ENCODE assay signal across 8 cellular contexts in genomic region chr14:59483819-59484610, GRCh38. TPM values are rescaled to one million over a fixed set of nuclear protein-coding genes. Genes with fewer than 3 reads are reported as not detected.
DNase-seq lines count a peak whose midpoint lies in the region; ATAC-seq and TF ChIP-seq lines count a peak whose summit lies in the region.

TSS of gene JKAMP (plus strand) at chr14:59484517. CDS start at chr14:59484590, 73 bp downstream.
TSS of gene L3HYPDH (minus strand) at chr14:59484408. CDS start at chr14:59484316, 92 bp downstream.

- H3K4me2 ChIP-seq in parathyroid adenoma (ENCODE audit: low read length): peak within 1 kb of the TSS; percentile 91

- no peaks in the 10 kb centered on the region for H3K9me3 ChIP-seq in parathyroid adenoma (ENCODE audit: control insufficient read depth, low read length)
- H3K9me3 ChIP-seq in tibial nerve: no peaks in the 10 kb centered on the region

- TF ChIP-seq CTCF in GM12874 (IDR thresholded peaks at IDR 0.05; ENCODE audit: insufficient read depth, low read depth, low read length) (peak; percentile 55), parathyroid adenoma (IDR thresholded peaks at IDR 0.05) (peak; percentile 64), tibial nerve (IDR thresholded peaks at IDR 0.05) (peak; percentile 42 to 83 (median 80))

- WGBS in tibial nerve, 2 donors: 0 to 1% methylated on average over 34 to 47 of the region's 89 CpGs

- no peaks in the 10 kb centered on the region for H3K36me3 ChIP-seq in parathyroid adenoma (ENCODE audit: control insufficient read depth, insufficient read depth, low read length)
- H3K36me3 ChIP-seq in tibial nerve: peaks cover 0 to 6% (median 0%) of the 10 kb centered on the region in 3 donors

- peak within 1 kb of the TSS; percentile 97 for H2AFZ ChIP-seq in parathyroid adenoma

- ATAC-seq in HG02763 (IDR thresholded peaks at IDR 0.05; ENCODE audit: unreplicated experiment) (peak; percentile 89), Right ventricle myocardium inferior (peak; percentile 98)

- TF ChIP-seq POLR2A in tibial nerve (IDR thresholded peaks at IDR 0.05): peak; percentile 56 to 86

- H3K27me3 ChIP-seq in parathyroid adenoma (ENCODE audit: control insufficient read depth, insufficient read depth, low read length): no peaks in the 10 kb centered on the region
- H3K27me3 ChIP-seq in tibial nerve: no peaks in the 10 kb centered on the region

- TF ChIP-seq EP300 in tibial nerve (IDR thresholded peaks at IDR 0.05): peak; percentile 75 to 91

- H3K27ac ChIP-seq in parathyroid adenoma: peak within 1 kb of the TSS; percentile 90
- H3K27ac ChIP-seq in tibial nerve: peak within 1 kb of the TSS; percentile 93 to 97 (median 94)

- peaks cover 13% of the 10 kb centered on the region for H3K4me1 ChIP-seq in parathyroid adenoma
- peaks cover 0 to 66% (median 38%) of the 10 kb centered on the region in 4 donors for H3K4me1 ChIP-seq in tibial nerve

- DNase-seq in NCI-H1417 (lab: John Stamatoyannopoulos, UW) (peak; percentile 93 to 99 (median 95)), SW 1271 (lab: John Stamatoyannopoulos, UW) (peak; percentile 85 to 89), Right ventricle myocardium inferior (ENCODE audit: missing footprints) (peak; percentile 100), tibial nerve (ENCODE audit: low spot score in 2 of 2) (peak; percentile 96 to 98)
- peak; percentile 98 for DNase-seq in activated naive CD8-positive, alpha-beta T cell treated with anti-CD3 and anti-CD28 coated beads, Interleukin-2, amount 50 U/mL, for 16 hours (ENCODE audit: low read depth, low spot score)

- H3K4me3 ChIP-seq in parathyroid adenoma (ENCODE audit: low read depth, low read length) (peak within 1 kb of the TSS; percentile 97), tibial nerve (peak within 1 kb of the TSS; percentile 66 to 95 (median 89))

- H3K79me2 ChIP-seq in parathyroid adenoma: peaks cover 15% of the 10 kb centered on the region

- intact Hi-C loops in Right ventricle myocardium inferior (cut with DNase I): loop anchor here (5.0 kb wide), 1 partner anchor 1498 kb away; the partner anchor contains the start of genes SLC38A6 and TRMT5

- peak within 1 kb of the TSS; percentile 59 for H3K9ac ChIP-seq in parathyroid adenoma

RNA-seq across cellular contexts. Expression of gene JKAMP, which starts in this region (rescaled TPM):
- 23.7 TPM for total RNA-seq in Right ventricle myocardium inferior
- total RNA-seq in tibial nerve: 10 to 100 TPM; 38.0 to 78.1 (median 58.3) TPM

RNA-seq across cellular contexts. Expression of gene L3HYPDH, which starts in this region (rescaled TPM):
- 8.8 TPM for total RNA-seq in Right ventricle myocardium inferior
- total RNA-seq in tibial nerve: 10 to 100 TPM; 69.9 to 85.5 (median 76.6) TPM

Comparison
In these comparisons a context has a peak if more than half of its experiments do, and no peak if none do; other contexts are left out.
1. Peak in every context shown above with its lines: DNase-seq, ATAC-seq, H3K4me3 ChIP-seq and H3K27ac ChIP-seq.